24 cellular contexts compared by ENCODE assay signal in the genomic region with DNA sequence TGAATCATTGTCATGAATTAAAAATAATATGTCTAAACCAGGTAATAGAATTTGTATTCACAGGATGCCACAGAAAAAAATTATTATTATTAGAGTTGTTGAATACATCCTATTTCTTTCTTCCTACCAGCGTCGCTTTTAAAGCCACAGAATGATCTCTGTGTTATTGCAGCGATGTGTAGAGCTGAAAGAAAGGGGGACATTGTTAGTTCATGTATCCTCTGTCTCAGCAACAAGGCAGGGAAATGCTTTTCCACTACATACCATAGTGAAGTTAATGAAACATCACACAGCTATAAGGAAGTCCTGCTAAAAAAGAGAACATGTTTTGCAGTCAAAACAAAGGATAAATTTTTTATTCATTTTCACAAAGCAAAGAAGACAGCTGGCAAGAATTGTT.
"Had no signal": no experiment of that assay in that cellular context is flagged by ENCODE, and none has a peak within 500 bp of the region (broad histone marks: within the 10 kb centered on the region; RNA-seq: fewer than 3 reads in every experiment).

No MANE protein-coding gene starts in this region.

- FAIRE-seq: astrocyte, K562, TTC549 had no signal

- ATAC-seq: activated CD8-positive, alpha-beta memory T cell treated with anti-CD3 and anti-CD28 coated beads, Interleukin-2, amount 10 ng/mL, durations not matched to agents 7 days and 5 days; K562; T-cell had no signal

- DNase-seq: activated B cell treated with CpG ODN at 0.5 μM for 24 hours; activated CD4-positive, alpha-beta T cell treated with anti-CD3 and anti-CD28 coated beads for 1 hour; activated CD4-positive, alpha-beta T cell treated with anti-CD3 and anti-CD28 coated beads, Interleukin-2, amount 10 ng/mL, durations not matched to agents 24 days and 14 days; activated CD4-positive, alpha-beta T cell treated with anti-CD3 and anti-CD28 coated beads, Interleukin-2, amount 50 U/mL, for 48 hours; activated CD8-positive, alpha-beta memory T cell treated with anti-CD3 and anti-CD28 coated beads, Interleukin-2, amount 10 ng/mL, durations not matched to agents 7 days and 5 days; activated effector memory CD4-positive, alpha-beta T cell treated with anti-CD3 and anti-CD28 coated beads, Interleukin-2, amount 50 U/mL, for 16 hours; activated naive CD4-positive, alpha-beta T cell treated with Interleukin-2 at 50 U/mL for 16 hours; activated T-cell treated with anti-CD3 and anti-CD28 coated beads, Interleukin-2, amount 50 U/mL, for 24 hours; amygdala; Karpas-422; MM.1S; NCI-H1105; NCI-H1436; NCI-H187 treated with DMSO at 0.1 percent for 48 hours; NCI-H446 treated with DMSO at 0.1 percent for 48 hours; NCI-H524 treated with DMSO at 0.1 percent for 48 hours; NCI-H748 treated with DMSO at 0.1 percent for 48 hours; SIG-M5; T-cell; T-helper 2 cell; T1000 had no signal
